1 cellular context compared by ENCODE assay signal in genomic region chr4:4666187-4666586, GRCh38.
TF ChIP-seq lines count a peak whose summit lies in the region.

No MANE protein-coding gene starts in this region.

TF ChIP-seq in IMR-90, 13 proteins besides CTCF, POLR2A, EP300 and RAD21:
- TF ChIP-seq USF2 (IDR thresholded peaks at IDR 0.05; ENCODE audit: low read depth, low read length) (no peak), CHD1 (IDR thresholded peaks at IDR 0.05; ENCODE audit: low read depth, low read length) (no peak), ELK1 (IDR thresholded peaks at IDR 0.05; ENCODE audit: borderline replicate concordance, low read depth, low read length) (no peak), NFE2L2 (IDR thresholded peaks at IDR 0.05; ENCODE audit: low read depth, low read length) (no peak), RFX5 (IDR thresholded peaks at IDR 0.05; ENCODE audit: low read depth, low read length) (no peak), FOS (IDR thresholded peaks at IDR 0.05; ENCODE audit: low read depth, low read length) (no peak), MXI1 (IDR thresholded peaks at IDR 0.05; ENCODE audit: borderline replicate concordance, low read depth, low read length) (no peak), BHLHE40 (IDR thresholded peaks at IDR 0.05; ENCODE audit: low read depth, low read length) (no peak), SMC3 (IDR thresholded peaks at IDR 0.05; ENCODE audit: low read depth, low read length) (no peak), RCOR1 (IDR thresholded peaks at IDR 0.05; ENCODE audit: insufficient replicate concordance, low read length) (no peak), MAZ (IDR thresholded peaks at IDR 0.05; ENCODE audit: borderline replicate concordance, low read depth, low read length) (no peak), CEBPB (IDR thresholded peaks at IDR 0.05; ENCODE audit: low read depth, low read length) (no peak), MAFK (IDR thresholded peaks at IDR 0.05; ENCODE audit: low read depth, low read length) (no peak)
